ENCODE assay signal across 1 cellular context in the genomic region with DNA sequence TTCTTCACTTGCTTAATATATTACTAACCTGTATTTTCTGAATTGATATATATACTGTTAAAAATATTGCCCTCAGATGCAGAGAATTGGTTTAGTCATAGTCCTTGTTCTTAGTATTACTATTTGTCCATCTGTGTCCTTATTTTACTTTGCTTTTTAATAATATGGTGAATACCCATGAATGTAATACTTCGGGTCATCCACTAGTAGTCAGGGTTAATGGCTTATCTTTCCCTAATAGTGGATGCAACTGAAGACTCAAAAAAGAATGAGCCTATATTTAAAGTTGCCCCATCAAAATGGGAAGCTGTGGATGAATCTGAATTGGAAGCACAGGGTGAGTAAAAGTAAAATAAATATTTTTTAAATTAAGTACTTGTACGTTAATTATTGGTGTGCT.
TF ChIP-seq lines count a peak whose summit lies in the region.

No MANE protein-coding gene starts in this region.

TF ChIP-seq in HepG2, 621 proteins besides CTCF, POLR2A, EP300 and RAD21 (continued from another document):
- TF ChIP-seq, protein P1, sequence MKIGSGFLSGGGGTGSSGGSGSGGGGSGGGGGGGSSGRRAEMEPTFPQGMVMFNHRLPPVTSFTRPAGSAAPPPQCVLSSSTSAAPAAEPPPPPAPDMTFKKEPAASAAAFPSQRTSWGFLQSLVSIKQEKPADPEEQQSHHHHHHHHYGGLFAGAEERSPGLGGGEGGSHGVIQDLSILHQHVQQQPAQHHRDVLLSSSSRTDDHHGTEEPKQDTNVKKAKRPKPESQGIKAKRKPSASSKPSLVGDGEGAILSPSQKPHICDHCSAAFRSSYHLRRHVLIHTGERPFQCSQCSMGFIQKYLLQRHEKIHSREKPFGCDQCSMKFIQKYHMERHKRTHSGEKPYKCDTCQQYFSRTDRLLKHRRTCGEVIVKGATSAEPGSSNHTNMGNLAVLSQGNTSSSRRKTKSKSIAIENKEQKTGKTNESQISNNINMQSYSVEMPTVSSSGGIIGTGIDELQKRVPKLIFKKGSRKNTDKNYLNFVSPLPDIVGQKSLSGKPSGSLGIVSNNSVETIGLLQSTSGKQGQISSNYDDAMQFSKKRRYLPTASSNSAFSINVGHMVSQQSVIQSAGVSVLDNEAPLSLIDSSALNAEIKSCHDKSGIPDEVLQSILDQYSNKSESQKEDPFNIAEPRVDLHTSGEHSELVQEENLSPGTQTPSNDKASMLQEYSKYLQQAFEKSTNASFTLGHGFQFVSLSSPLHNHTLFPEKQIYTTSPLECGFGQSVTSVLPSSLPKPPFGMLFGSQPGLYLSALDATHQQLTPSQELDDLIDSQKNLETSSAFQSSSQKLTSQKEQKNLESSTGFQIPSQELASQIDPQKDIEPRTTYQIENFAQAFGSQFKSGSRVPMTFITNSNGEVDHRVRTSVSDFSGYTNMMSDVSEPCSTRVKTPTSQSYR (CRISPR knock-in tag; IDR thresholded peaks at IDR 0.05; ENCODE audit: borderline replicate concordance): no peak
- TF ChIP-seq NFKBIZ (CRISPR knock-in tag; IDR thresholded peaks at IDR 0.05) (no peak), ZNF232 (CRISPR knock-in tag; IDR thresholded peaks at IDR 0.05; ENCODE audit: borderline replicate concordance) (no peak), HOXA5 (CRISPR knock-in tag; IDR thresholded peaks at IDR 0.05) (no peak), NR2F6 (IDR thresholded peaks at IDR 0.05) (no peak), NR2F6 (CRISPR knock-in tag; IDR thresholded peaks at IDR 0.05) (no peak)
- TF ChIP-seq, protein P2, sequence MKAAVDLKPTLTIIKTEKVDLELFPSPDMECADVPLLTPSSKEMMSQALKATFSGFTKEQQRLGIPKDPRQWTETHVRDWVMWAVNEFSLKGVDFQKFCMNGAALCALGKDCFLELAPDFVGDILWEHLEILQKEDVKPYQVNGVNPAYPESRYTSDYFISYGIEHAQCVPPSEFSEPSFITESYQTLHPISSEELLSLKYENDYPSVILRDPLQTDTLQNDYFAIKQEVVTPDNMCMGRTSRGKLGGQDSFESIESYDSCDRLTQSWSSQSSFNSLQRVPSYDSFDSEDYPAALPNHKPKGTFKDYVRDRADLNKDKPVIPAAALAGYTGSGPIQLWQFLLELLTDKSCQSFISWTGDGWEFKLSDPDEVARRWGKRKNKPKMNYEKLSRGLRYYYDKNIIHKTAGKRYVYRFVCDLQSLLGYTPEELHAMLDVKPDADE (CRISPR knock-in tag; IDR thresholded peaks at IDR 0.05): no peak
